Comparison of ENCODE assay signal across 26 cellular contexts in the genomic region with DNA sequence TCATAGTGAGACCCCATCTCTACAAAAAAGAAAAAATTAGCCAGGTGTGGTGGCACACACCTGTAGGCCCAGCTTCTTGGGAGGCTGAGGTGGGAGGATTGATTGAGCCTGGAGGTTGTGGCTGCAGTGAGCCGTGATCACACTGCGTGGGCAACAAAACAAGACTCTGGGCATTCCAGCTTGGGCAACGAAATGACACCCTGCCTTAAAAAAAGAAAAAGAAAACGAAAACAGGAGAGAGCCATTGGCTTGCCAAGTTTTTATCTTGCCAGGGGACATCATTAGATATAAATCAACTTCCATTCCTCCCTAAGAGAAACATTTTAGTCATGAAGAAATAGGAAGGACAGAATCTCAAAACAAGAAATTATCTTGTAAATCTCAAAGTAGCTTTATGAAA.
"Had no signal": no experiment of that assay in that cellular context is flagged by ENCODE, and none has a peak within 500 bp of the region (broad histone marks: within the 10 kb centered on the region; RNA-seq: fewer than 3 reads in every experiment).

No MANE protein-coding gene starts in this region.

- H3K9me3 Mint-ChIP-seq: activated B cell treated with CpG ODN at 0.5 μM for 24 hours; activated CD8-positive, alpha-beta T cell treated with anti-CD3 and anti-CD28 coated beads for 36 hours; central memory CD8-positive, alpha-beta T cell; endodermal cell; immature natural killer cell; nephron had no signal

- ATAC-seq: activated CD8-positive, alpha-beta T cell treated with anti-CD3 and anti-CD28 coated beads for 36 hours; esophagus mucosa; foreskin keratinocyte; heart left ventricle; stimulated activated memory B cell treated with anti-CD40 and anti-IgM and Interleukin-4, amounts not matched to agents 10 μg/mL and 1 μg/mL and 100 μg/mL, for 72 hours; stimulated activated naive CD8-positive, alpha-beta T cell treated with anti-CD3 and anti-CD28 coated beads, Interleukin-15, amount 100 ng/mL, for 72 hours had no signal

- H3K27me3 ChIP-seq: foreskin keratinocyte, heart left ventricle, sigmoid colon, upper lobe of left lung had no signal

- H3K27ac Mint-ChIP-seq: activated B cell treated with CpG ODN at 0.5 μM for 24 hours; dendritic cell treated with granulocyte-macrophage colony-stimulating factor and Interleukin-4, amounts not matched to agents 40 ng/mL and 50 ng/mL, for 4 days; endodermal cell; nephron; stimulated activated naive CD8-positive, alpha-beta T cell treated with anti-CD3 and anti-CD28 coated beads, Interleukin-15, amount 100 ng/mL, for 72 hours had no signal

- H3K9me3 ChIP-seq: heart left ventricle, prostate gland, sigmoid colon, upper lobe of left lung had no signal

- H3K4me1 ChIP-seq: prostate gland had no signal

- DNase-seq: activated B cell treated with CpG ODN at 0.5 μM for 24 hours; activated CD8-positive, alpha-beta T cell treated with anti-CD3 and anti-CD28 coated beads for 36 hours; anterior cingulate cortex; endodermal cell; foreskin keratinocyte; heart left ventricle; hypothalamus; immature natural killer cell; kidney; left colon; mammary epithelial cell; retina; sigmoid colon; small intestine; stimulated activated CD4-positive, alpha-beta T cell treated with anti-CD3 and anti-CD28 coated beads, Interleukin-4, amount 100 ng/mL, for 24 hours; stimulated activated naive CD8-positive, alpha-beta T cell treated with anti-CD3 and anti-CD28 coated beads, Interleukin-15, amount 100 ng/mL, for 72 hours; substantia nigra; upper lobe of left lung had no signal

- H3K4me3 ChIP-seq: heart left ventricle, prostate gland, sigmoid colon, SK-N-MC, upper lobe of left lung had no signal

- H3K36me3 Mint-ChIP-seq: immature natural killer cell; stimulated activated memory B cell treated with anti-CD40 and anti-IgM and Interleukin-4, amounts not matched to agents 10 μg/mL and 1 μg/mL and 100 μg/mL, for 72 hours had no signal

- H3K27ac ChIP-seq: foreskin keratinocyte, heart left ventricle, prostate gland, sigmoid colon, SK-N-MC, upper lobe of left lung had no signal

- FAIRE-seq: bronchial epithelial cell, kidney, small intestine had no signal

- H3K4me3 Mint-ChIP-seq: activated B cell treated with CpG ODN at 0.5 μM for 24 hours; activated CD8-positive, alpha-beta T cell treated with anti-CD3 and anti-CD28 coated beads for 36 hours; central memory CD8-positive, alpha-beta T cell; dendritic cell treated with granulocyte-macrophage colony-stimulating factor and Interleukin-4, amounts not matched to agents 40 ng/mL and 50 ng/mL, for 4 days; endodermal cell; immature natural killer cell; nephron; stimulated activated memory B cell treated with anti-CD40 and anti-IgM and Interleukin-4, amounts not matched to agents 10 μg/mL and 1 μg/mL and 100 μg/mL, for 72 hours; stimulated activated naive CD8-positive, alpha-beta T cell treated with anti-CD3 and anti-CD28 coated beads, Interleukin-15, amount 100 ng/mL, for 72 hours had no signal

- H3K27me3 Mint-ChIP-seq: activated B cell treated with CpG ODN at 0.5 μM for 24 hours; activated CD8-positive, alpha-beta T cell treated with anti-CD3 and anti-CD28 coated beads for 36 hours; central memory CD8-positive, alpha-beta T cell; dendritic cell treated with granulocyte-macrophage colony-stimulating factor and Interleukin-4, amounts not matched to agents 40 ng/mL and 50 ng/mL, for 4 days; stimulated activated memory B cell treated with anti-CD40 and anti-IgM and Interleukin-4, amounts not matched to agents 10 μg/mL and 1 μg/mL and 100 μg/mL, for 72 hours; stimulated activated naive CD8-positive, alpha-beta T cell treated with anti-CD3 and anti-CD28 coated beads, Interleukin-15, amount 100 ng/mL, for 72 hours had no signal

- H3K36me3 ChIP-seq: heart left ventricle, prostate gland, sigmoid colon, upper lobe of left lung had no signal
